ENCODE assay signal across 20 cellular contexts in genomic region chr5:5675511-5675910, GRCh38.
"Had no signal": no experiment of that assay in that cellular context is flagged by ENCODE, and none has a peak within 500 bp of the region (broad histone marks: within the 10 kb centered on the region; RNA-seq: fewer than 3 reads in every experiment).

No MANE protein-coding gene starts in this region.

- H3K9me3 ChIP-seq: esophagus squamous epithelium, mucosa of descending colon, suprapubic skin, tibial artery, upper lobe of right lung had no signal

- H3K79me2 ChIP-seq: hepatocyte had no signal

- H3K27me3 ChIP-seq: esophagus squamous epithelium, hepatocyte, suprapubic skin, tibial artery, upper lobe of right lung had no signal

- H3K4me2 ChIP-seq: hepatocyte had no signal

- H3K36me3 ChIP-seq: esophagus squamous epithelium, suprapubic skin, tibial artery, upper lobe of right lung had no signal

- DNase-seq: activated CD4-positive, alpha-beta memory T cell treated with anti-CD3 and anti-CD28 coated beads for 36 hours; activated CD4-positive, alpha-beta T cell treated with anti-CD3 and anti-CD28 coated beads for 4 hours; activated CD8-positive, alpha-beta memory T cell treated with anti-CD3 and anti-CD28 coated beads, Interleukin-2, amount 50 U/mL, for 4 hours; activated effector memory CD4-positive, alpha-beta T cell treated with anti-CD3 and anti-CD28 coated beads, Interleukin-2, amount 50 U/mL, for 16 hours; activated naive CD4-positive, alpha-beta T cell treated with anti-CD3 and anti-CD28 coated beads for 36 hours; activated naive CD8-positive, alpha-beta T cell treated with anti-CD3 and anti-CD28 coated beads for 36 hours; activated T-cell treated with anti-CD3 and anti-CD28 coated beads, Interleukin-2, amount 50 U/mL, for 1 hour; dermis blood vessel endothelial cell; effector CD4-positive, alpha-beta T cell; esophagus squamous epithelium; foreskin melanocyte; islet precursor cell; left cardiac atrium; mucosa of descending colon; stimulated activated naive CD4-positive, alpha-beta T cell; tibial artery; upper lobe of right lung had no signal

- H3K4me3 ChIP-seq: esophagus squamous epithelium, hepatocyte, lung, mucosa of descending colon, suprapubic skin, tibial artery, upper lobe of right lung had no signal

- ATAC-seq: mucosa of descending colon, upper lobe of right lung had no signal

- H2AFZ ChIP-seq: hepatocyte had no signal

- H3K27ac ChIP-seq: esophagus squamous epithelium, hepatocyte, suprapubic skin, upper lobe of right lung had no signal

- H3K4me1 ChIP-seq: esophagus squamous epithelium, suprapubic skin, upper lobe of right lung had no signal
